1 cellular context compared by ENCODE assay signal in the genomic region with DNA sequence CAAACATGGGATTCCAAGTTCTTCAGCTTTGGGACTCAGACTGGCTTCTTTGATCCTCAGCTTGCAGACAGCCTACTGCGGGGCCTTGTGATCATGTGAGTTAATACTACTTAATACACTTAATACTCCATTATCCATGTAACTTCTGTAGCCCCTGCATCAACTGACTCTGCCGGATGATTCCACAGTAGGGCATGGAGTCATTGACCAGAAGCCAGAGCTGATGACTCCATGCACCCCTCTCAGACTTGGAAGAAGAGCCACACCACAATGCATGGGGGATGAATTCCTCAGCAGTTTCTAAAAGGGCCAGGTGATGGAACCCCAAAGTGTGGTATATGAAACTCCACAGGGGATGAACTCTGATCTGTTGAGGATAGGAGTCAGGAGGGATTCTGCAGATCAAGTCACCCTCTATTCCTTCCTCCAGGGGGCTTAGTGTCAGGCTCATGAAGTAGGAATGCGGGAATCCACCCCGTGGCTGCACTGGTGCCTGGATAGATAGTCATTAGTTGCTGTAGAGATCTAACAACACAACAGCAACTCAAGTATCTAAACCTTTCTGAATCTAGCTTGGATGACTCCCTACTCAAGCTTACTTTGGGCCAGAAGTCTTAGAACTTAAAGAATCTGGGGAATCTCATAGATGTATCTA.
TF ChIP-seq lines count a peak whose summit lies in the region.

No MANE protein-coding gene starts in this region.

TF ChIP-seq in HCT116, 20 proteins besides CTCF, POLR2A, EP300 and RAD21 (continued from another document):
- no peak for TF ChIP-seq ZBTB33 (IDR thresholded peaks at IDR 0.05; ENCODE audit: extremely low read depth, insufficient replicate concordance, low read length)
- no peak for TF ChIP-seq EGR1 (IDR thresholded peaks at IDR 0.05; ENCODE audit: low read depth)
- no peak for TF ChIP-seq JUND (IDR thresholded peaks at IDR 0.05)
- TF ChIP-seq SRF (IDR thresholded peaks at IDR 0.05; ENCODE audit: low read depth): no peak
- TF ChIP-seq FOSL1 (IDR thresholded peaks at IDR 0.05; ENCODE audit: low read depth): no peak
- no peak for TF ChIP-seq SP1 (IDR thresholded peaks at IDR 0.05; ENCODE audit: low read depth)
- no peak for TF ChIP-seq MAX (IDR thresholded peaks at IDR 0.05)
- TF ChIP-seq ZNF274 (IDR thresholded peaks at IDR 0.05; ENCODE audit: low read depth, low read length): no peak
- no peak for TF ChIP-seq TCF7L2 (IDR thresholded peaks at IDR 0.05; ENCODE audit: borderline replicate concordance, extremely low read depth, insufficient read depth, insufficient read length)
- TF ChIP-seq CBX3 (IDR thresholded peaks at IDR 0.05; ENCODE audit: low read depth): no peak
- TF ChIP-seq SIN3A (IDR thresholded peaks at IDR 0.05; ENCODE audit: low read depth): no peak
